In the genomic region with DNA sequence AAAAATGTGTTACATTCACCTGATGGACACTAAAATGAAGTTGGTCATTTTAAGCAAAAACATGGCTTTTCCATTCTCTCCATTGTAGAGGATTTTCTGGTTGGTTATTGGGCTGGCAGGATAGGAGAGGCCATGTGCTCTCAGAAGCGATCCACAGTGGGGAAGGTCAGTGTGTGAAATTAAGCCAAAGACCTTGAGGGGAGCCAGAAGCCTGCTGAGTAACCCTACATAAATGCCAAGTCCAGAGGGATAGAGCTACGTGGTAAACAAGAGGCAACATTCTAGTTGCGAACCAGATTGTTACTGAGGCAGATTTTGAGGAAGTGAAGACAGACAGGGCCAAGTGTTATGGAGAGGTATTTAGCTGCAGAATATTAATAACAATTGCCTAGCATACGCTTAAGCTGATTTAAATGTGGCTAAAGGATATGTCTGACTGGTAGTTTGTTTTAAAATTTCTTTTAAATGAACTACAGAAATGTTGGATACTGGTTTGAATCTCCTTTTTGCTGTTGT, we compare ENCODE assay signal across 1 cellular context.
TF ChIP-seq lines count a peak whose summit lies in the region.

No MANE protein-coding gene starts in this region.

TF ChIP-seq in HepG2, 621 proteins besides CTCF, POLR2A, EP300 and RAD21 (continued from another document):
- TF ChIP-seq, protein P1, sequence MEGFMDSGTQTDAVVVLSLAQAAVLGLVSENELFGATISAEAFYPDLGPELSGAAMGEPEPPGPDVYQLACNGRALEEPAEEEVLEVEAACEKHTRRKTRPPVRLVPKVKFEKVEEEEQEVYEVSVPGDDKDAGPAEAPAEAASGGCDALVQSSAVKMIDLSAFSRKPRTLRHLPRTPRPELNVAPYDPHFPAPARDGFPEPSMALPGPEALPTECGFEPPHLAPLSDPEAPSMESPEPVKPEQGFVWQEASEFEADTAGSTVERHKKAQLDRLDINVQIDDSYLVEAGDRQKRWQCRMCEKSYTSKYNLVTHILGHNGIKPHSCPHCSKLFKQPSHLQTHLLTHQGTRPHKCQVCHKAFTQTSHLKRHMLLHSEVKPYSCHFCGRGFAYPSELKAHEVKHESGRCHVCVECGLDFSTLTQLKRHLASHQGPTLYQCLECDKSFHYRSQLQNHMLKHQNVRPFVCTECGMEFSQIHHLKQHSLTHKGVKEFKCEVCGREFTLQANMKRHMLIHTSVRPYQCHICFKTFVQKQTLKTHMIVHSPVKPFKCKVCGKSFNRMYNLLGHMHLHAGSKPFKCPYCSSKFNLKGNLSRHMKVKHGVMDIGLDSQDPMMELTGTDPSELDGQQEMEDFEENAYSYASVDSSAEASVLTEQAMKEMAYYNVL (CRISPR knock-in tag; IDR thresholded peaks at IDR 0.05; ENCODE audit: borderline replicate concordance) = no peak
- TF ChIP-seq, protein P2, sequence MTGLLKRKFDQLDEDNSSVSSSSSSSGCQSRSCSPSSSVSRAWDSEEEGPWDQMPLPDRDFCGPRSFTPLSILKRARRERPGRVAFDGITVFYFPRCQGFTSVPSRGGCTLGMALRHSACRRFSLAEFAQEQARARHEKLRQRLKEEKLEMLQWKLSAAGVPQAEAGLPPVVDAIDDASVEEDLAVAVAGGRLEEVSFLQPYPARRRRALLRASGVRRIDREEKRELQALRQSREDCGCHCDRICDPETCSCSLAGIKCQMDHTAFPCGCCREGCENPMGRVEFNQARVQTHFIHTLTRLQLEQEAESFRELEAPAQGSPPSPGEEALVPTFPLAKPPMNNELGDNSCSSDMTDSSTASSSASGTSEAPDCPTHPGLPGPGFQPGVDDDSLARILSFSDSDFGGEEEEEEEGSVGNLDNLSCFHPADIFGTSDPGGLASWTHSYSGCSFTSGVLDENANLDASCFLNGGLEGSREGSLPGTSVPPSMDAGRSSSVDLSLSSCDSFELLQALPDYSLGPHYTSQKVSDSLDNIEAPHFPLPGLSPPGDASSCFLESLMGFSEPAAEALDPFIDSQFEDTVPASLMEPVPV (CRISPR knock-in tag; IDR thresholded peaks at IDR 0.05) = no peak
- TF ChIP-seq REPIN1 (CRISPR knock-in tag; IDR thresholded peaks at IDR 0.05; ENCODE audit: borderline replicate concordance, low read depth) = no peak
- TF ChIP-seq ZSCAN21 (CRISPR knock-in tag; IDR thresholded peaks at IDR 0.05; ENCODE audit: borderline replicate concordance) = no peak
- no peak for TF ChIP-seq ZNF343 (CRISPR knock-in tag; IDR thresholded peaks at IDR 0.05)
- TF ChIP-seq ZNF780A (CRISPR knock-in tag; IDR thresholded peaks at IDR 0.05) = no peak
- TF ChIP-seq, protein P3, sequence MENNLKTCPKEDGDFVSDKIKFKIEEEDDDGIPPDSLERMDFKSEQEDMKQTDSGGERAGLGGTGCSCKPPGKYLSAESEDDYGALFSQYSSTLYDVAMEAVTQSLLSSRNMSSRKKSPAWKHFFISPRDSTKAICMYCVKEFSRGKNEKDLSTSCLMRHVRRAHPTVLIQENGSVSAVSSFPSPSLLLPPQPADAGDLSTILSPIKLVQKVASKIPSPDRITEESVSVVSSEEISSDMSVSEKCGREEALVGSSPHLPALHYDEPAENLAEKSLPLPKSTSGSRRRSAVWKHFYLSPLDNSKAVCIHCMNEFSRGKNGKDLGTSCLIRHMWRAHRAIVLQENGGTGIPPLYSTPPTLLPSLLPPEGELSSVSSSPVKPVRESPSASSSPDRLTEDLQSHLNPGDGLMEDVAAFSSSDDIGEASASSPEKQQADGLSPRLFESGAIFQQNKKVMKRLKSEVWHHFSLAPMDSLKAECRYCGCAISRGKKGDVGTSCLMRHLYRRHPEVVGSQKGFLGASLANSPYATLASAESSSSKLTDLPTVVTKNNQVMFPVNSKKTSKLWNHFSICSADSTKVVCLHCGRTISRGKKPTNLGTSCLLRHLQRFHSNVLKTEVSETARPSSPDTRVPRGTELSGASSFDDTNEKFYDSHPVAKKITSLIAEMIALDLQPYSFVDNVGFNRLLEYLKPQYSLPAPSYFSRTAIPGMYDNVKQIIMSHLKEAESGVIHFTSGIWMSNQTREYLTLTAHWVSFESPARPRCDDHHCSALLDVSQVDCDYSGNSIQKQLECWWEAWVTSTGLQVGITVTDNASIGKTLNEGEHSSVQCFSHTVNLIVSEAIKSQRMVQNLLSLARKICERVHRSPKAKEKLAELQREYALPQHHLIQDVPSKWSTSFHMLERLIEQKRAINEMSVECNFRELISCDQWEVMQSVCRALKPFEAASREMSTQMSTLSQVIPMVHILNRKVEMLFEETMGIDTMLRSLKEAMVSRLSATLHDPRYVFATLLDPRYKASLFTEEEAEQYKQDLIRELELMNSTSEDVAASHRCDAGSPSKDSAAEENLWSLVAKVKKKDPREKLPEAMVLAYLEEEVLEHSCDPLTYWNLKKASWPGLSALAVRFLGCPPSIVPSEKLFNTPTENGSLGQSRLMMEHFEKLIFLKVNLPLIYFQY (CRISPR knock-in tag; IDR thresholded peaks at IDR 0.05; ENCODE audit: borderline replicate concordance) = no peak
- TF ChIP-seq ZNF879 (CRISPR knock-in tag; IDR thresholded peaks at IDR 0.05) = no peak
